In the genomic region with DNA sequence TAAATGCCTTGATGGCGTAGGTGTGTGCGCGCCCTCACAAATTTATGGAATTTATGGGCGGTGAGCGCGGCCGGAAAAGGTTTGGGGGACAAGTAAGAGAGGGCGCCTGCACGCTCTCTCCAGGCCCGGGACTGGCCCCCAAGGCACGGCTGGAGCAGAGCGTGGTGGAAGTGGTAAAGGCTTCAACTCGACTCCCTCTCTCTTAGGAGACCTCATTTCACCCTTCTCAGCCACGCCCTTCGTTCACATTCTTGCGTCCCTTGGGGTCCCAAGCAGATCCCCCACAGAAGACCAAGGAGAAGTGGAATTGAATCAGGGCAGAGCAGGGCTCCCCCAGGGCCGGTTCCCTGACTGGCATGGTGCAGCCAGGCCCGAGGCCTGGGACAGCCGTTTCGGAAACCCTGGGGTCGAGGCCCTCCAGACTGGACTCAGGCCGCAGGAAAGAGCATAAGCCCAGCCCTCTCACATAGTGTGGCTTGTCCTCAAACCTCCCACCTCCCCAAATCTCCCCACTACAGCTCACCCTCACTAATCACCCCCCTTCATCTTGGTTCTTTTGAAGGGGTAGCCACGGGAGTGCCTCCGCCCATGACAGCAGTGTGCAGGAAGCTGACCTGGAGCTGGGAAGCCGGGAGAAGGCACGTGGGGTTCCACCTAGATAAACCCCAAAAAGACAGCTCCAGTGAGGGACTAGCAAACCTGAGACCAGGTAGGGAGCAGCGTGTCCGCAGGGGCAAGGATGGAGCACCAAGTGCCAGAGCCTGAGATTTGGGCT, we compare ENCODE assay signal across 13 cellular contexts.
DNase-seq lines count a peak whose midpoint lies in the region; ATAC-seq lines count a peak whose summit lies in the region.
"Had no signal": no experiment of that assay in that cellular context is flagged by ENCODE, and none has a peak within 500 bp of the region (broad histone marks: within the 10 kb centered on the region; RNA-seq: fewer than 3 reads in every experiment).

No MANE protein-coding gene starts in this region.

- H3K27ac ChIP-seq in naive thymus-derived CD4-positive, alpha-beta T cell (ENCODE audit: low read depth, low read length) = no peak overlapping the region
- H3K27ac ChIP-seq: SJSA1 had no signal

- H3K4me3 Mint-ChIP-seq in activated T-helper 17 cell treated with anti-CD3 and anti-CD28 coated beads, Interleukin-2, amount 50 U/mL, for 72 hours = peak overlapping the region; percentile 70
- H3K4me3 Mint-ChIP-seq in naive thymus-derived CD4-positive, alpha-beta T cell = peak overlapping the region in 9 of 10 donors; percentile 10 to 89 (median 41)

- no peaks in the 10 kb centered on the region for H3K9me3 ChIP-seq in naive thymus-derived CD4-positive, alpha-beta T cell (ENCODE audit: control insufficient read depth in 2 of 3, low read length in 3 of 3)
- H3K9me3 ChIP-seq: SJSA1 had no signal

- POLR2A ChIA-PET in naive thymus-derived CD4-positive, alpha-beta T cell (lab: Charles Lee) = no interaction called here

- peaks cover 8% of the 10 kb centered on the region for H3K4me1 Mint-ChIP-seq in activated T-helper 17 cell treated with anti-CD3 and anti-CD28 coated beads, Interleukin-2, amount 50 U/mL, for 72 hours
- H3K4me1 Mint-ChIP-seq in naive thymus-derived CD4-positive, alpha-beta T cell = peaks cover 29 to 51% (median 47%) of the 10 kb centered on the region in 7 donors

- CTCF ChIA-PET in naive thymus-derived CD4-positive, alpha-beta T cell (lab: Charles Lee) = no interaction called here

- H3K27me3 ChIP-seq in naive thymus-derived CD4-positive, alpha-beta T cell (ENCODE audit: control insufficient read depth in 2 of 2, insufficient read depth in 2 of 2, low read length in 2 of 2) = peaks cover 35 to 55% of the 10 kb centered on the region in 2 donors

- ATAC-seq in Right ventricle myocardium inferior (no peak), Right ventricle myocardium superior (ENCODE audit: poor library complexity) (no peak), GM18519 (IDR thresholded peaks at IDR 0.05; ENCODE audit: low FRiP score, unreplicated experiment) (no peak)
- ATAC-seq in activated T-helper 17 cell treated with anti-CD3 and anti-CD28 coated beads, Interleukin-2, amount 50 U/mL, for 72 hours (replicated peaks) = no peak
- ATAC-seq in naive thymus-derived CD4-positive, alpha-beta T cell = no peak
- ATAC-seq: HCT116 had no signal

- intact Hi-C loops in Right ventricle myocardium inferior (cut with DNase I) = no loop called here
- intact Hi-C loops in Right ventricle myocardium superior (cut with DNase I) = no loop called here
- intact Hi-C loops in naive thymus-derived CD4-positive, alpha-beta T cell (cut with micrococcal nuclease) = loop anchor here in 1 of 2 donors (2.0 kb wide), 1 partner anchor 39 kb away; no protein-coding TSS in a partner anchor

- no peak overlapping the region for H3K4me3 ChIP-seq in naive thymus-derived CD4-positive, alpha-beta T cell (ENCODE audit: low read length)
- H3K4me3 ChIP-seq: SJSA1 had no signal

- no peak overlapping the region for H3K27ac Mint-ChIP-seq in activated T-helper 17 cell treated with anti-CD3 and anti-CD28 coated beads, Interleukin-2, amount 50 U/mL, for 72 hours
- peak overlapping the region in 1 of 9 donors; percentile 2 for H3K27ac Mint-ChIP-seq in naive thymus-derived CD4-positive, alpha-beta T cell

- peaks cover 9 to 26% of the 10 kb centered on the region in 2 donors for H3K4me1 ChIP-seq in naive thymus-derived CD4-positive, alpha-beta T cell (ENCODE audit: control insufficient read depth in 2 of 2, insufficient read depth in 2 of 2, low read length in 2 of 2)
- H3K4me1 ChIP-seq: SJSA1 had no signal

- H3K27me3 Mint-ChIP-seq in activated T-helper 17 cell treated with anti-CD3 and anti-CD28 coated beads, Interleukin-2, amount 50 U/mL, for 72 hours = peaks cover 82% of the 10 kb centered on the region
- H3K27me3 Mint-ChIP-seq in naive thymus-derived CD4-positive, alpha-beta T cell = peaks cover 86 to 97% (median 91%) of the 10 kb centered on the region in 5 donors

- no peaks in the 10 kb centered on the region for H3K36me3 ChIP-seq in naive thymus-derived CD4-positive, alpha-beta T cell (ENCODE audit: control insufficient read depth in 2 of 3, insufficient read depth in 3 of 3, low read length in 3 of 3)
- H3K36me3 ChIP-seq: SJSA1 had no signal

- DNase-seq in Right ventricle myocardium inferior (ENCODE audit: missing footprints) (peak; percentile 57), Right ventricle myocardium superior (no peak), KG1 (lab: John Stamatoyannopoulos, UW) (no peak), HK-2 (ENCODE audit: unreplicated experiment) (no peak)
- DNase-seq in naive thymus-derived CD4-positive, alpha-beta T cell = no peak
- DNase-seq: NCI-H187, NCI-H446, OCI-M1, RPMI8226 had no signal

- no peaks in the 10 kb centered on the region for H3K9me3 Mint-ChIP-seq in activated T-helper 17 cell treated with anti-CD3 and anti-CD28 coated beads, Interleukin-2, amount 50 U/mL, for 72 hours
- peaks cover 0 to 4% (median 0%) of the 10 kb centered on the region in 11 donors for H3K9me3 Mint-ChIP-seq in naive thymus-derived CD4-positive, alpha-beta T cell

- H3K36me3 Mint-ChIP-seq in activated T-helper 17 cell treated with anti-CD3 and anti-CD28 coated beads, Interleukin-2, amount 50 U/mL, for 72 hours (ENCODE audit: low read depth) = no peaks in the 10 kb centered on the region
- H3K36me3 Mint-ChIP-seq in naive thymus-derived CD4-positive, alpha-beta T cell = peaks cover 0 to 4% (median 0%) of the 10 kb centered on the region in 5 donors
